In the genomic region with DNA sequence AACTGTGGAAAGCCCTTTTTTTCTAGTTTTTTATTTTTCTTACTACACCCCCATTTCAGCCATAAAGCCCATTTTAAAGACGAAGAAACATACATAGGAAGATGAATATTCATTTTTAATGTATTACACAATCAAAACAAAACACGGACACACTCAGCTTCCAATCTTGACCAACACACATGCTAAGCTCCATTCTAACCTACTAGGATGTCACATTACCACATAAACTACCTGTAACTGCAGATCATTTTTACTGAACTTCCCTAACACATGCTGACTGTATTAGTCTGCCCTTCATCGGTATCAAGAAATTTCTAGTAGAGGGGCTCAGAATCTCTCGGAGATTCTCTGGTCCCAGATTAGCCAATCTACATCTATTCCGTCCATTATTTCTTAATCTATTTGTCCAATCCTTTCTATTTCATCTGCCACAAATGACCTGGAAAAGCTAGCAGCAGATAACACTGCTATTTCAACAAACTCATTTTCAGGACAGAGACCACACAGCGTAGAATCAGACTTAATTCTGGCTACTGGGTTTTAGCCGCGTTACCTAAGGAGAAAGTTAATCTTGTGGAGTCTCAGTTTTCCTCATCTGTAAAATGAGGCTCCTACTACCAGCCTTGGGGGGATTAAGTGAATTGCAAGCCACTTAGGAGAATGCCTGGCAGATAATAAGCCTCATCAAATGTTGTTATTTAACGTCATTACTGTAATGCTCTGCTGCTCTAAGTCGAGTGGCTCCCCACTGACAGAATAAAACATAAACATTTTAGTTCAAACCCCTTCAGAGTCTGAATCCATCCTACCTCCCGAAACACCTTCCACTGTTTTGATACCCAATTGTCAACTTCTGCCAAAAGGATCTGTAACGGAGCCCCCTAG, we compare ENCODE assay signal across 1 cellular context.
TF ChIP-seq lines count a peak whose summit lies in the region.

No MANE protein-coding gene starts in this region.

TF ChIP-seq in GM12891, 5 proteins besides CTCF, POLR2A, EP300 and RAD21:
- TF ChIP-seq PAX5 (IDR thresholded peaks at IDR 0.05; ENCODE audit: insufficient read depth, low read length, severe bottlenecking) (no peak), POLR2AphosphoS5 (IDR thresholded peaks at IDR 0.05; ENCODE audit: low read depth, low read length) (no peak), POU2F2 (IDR thresholded peaks at IDR 0.05; ENCODE audit: low read depth, low read length) (no peak), TAF1 (IDR thresholded peaks at IDR 0.05; ENCODE audit: low read depth, low read length) (no peak), SPI1 (IDR thresholded peaks at IDR 0.05; ENCODE audit: low read depth, low read length) (no peak)
